ENCODE assay signal across 22 cellular contexts in genomic region chr18:12768622-12769021, GRCh38.
DNase-seq lines count a peak whose midpoint lies in the region; ATAC-seq, FAIRE-seq and TF ChIP-seq lines count a peak whose summit lies in the region.
"Had no signal": no experiment of that assay in that cellular context is flagged by ENCODE, and none has a peak within 500 bp of the region (broad histone marks: within the 10 kb centered on the region; RNA-seq: fewer than 3 reads in every experiment).

No MANE protein-coding gene starts in this region.

- peak; percentile 34 for ATAC-seq in activated T-helper 17 cell treated with anti-CD3 and anti-CD28 coated beads, Interleukin-2, amount 50 U/mL, for 72 hours (replicated peaks)
- no peak for ATAC-seq in HG02642 (IDR thresholded peaks at IDR 0.05; ENCODE audit: poor library complexity, unreplicated experiment)
- ATAC-seq in HG02970 (IDR thresholded peaks at IDR 0.05; ENCODE audit: low FRiP score, unreplicated experiment), result no peak
- ATAC-seq: Panc1 had no signal

- DNase-seq in AG08395 (ENCODE audit: low spot score) (peak; percentile 59), H54 (ENCODE audit: insufficient read length, low spot score) (peak; percentile 44), fibroblast of pulmonary artery (ENCODE audit: low read depth) (peak; percentile 16), NCI-H526 treated with DMSO at 0.1 percent for 48 hours (lab: John Stamatoyannopoulos, UW) (no peak)
- no peak for DNase-seq in T-helper 2 cell treated with Interferon-gamma antibody and Interleukin-4, amounts not matched to agents 5 μg/mL and 100 μg/mL, for 36 hours (ENCODE audit: low spot score)
- DNase-seq: activated CD4-positive, alpha-beta T cell treated with anti-CD3 and anti-CD28 coated beads, Interleukin-2, amount 50 U/mL, for 4 hours; activated T-cell treated with anti-CD3 and anti-CD28 coated beads, Interleukin-2, amount 50 U/mL, for 48 hours; endodermal cell; immature natural killer cell; MV-4-11; NCI-H2081 treated with DMSO at 0.1 percent for 48 hours; NCI-H524 treated with DMSO at 0.1 percent for 48 hours; stimulated activated CD4-positive, alpha-beta T cell treated with anti-CD3 and anti-CD28 coated beads, Interleukin-15, amount 100 ng/mL, for 24 hours; stomach had no signal

- no peaks in the 10 kb centered on the region for H3K4me1 Mint-ChIP-seq in activated T-helper 17 cell treated with anti-CD3 and anti-CD28 coated beads, Interleukin-2, amount 50 U/mL, for 72 hours
- peaks cover 5% of the 10 kb centered on the region for H3K4me1 Mint-ChIP-seq in T-helper 2 cell treated with Interferon-gamma antibody and Interleukin-4, amounts not matched to agents 5 μg/mL and 100 μg/mL, for 36 hours (ENCODE audit: low read depth)
- H3K4me1 Mint-ChIP-seq: central memory CD8-positive, alpha-beta T cell had no signal

- TF ChIP-seq POLR2A in H54 (IDR thresholded peaks at IDR 0.05; ENCODE audit: low read depth, low read length), result no peak

- TF ChIP-seq CTCF in fibroblast of pulmonary artery (IDR thresholded peaks at IDR 0.05; ENCODE audit: low read length, missing control alignments), result no peak

- no peak overlapping the region for H3K27ac Mint-ChIP-seq in activated T-helper 17 cell treated with anti-CD3 and anti-CD28 coated beads, Interleukin-2, amount 50 U/mL, for 72 hours
- no peak overlapping the region for H3K27ac Mint-ChIP-seq in T-helper 2 cell treated with Interferon-gamma antibody and Interleukin-4, amounts not matched to agents 5 μg/mL and 100 μg/mL, for 36 hours
- H3K27ac Mint-ChIP-seq: activated naive CD8-positive, alpha-beta T cell; endodermal cell had no signal

- no peak overlapping the region for H3K4me3 ChIP-seq in fibroblast of pulmonary artery (replicated peaks; ENCODE audit: low read depth, low read length)
- H3K4me3 ChIP-seq: HAP-1, stomach had no signal

- FAIRE-seq in H54 (lab: Jason Lieb, UNC), result peak; percentile 6

- no peak overlapping the region for H3K4me3 Mint-ChIP-seq in activated T-helper 17 cell treated with anti-CD3 and anti-CD28 coated beads, Interleukin-2, amount 50 U/mL, for 72 hours
- no peak overlapping the region for H3K4me3 Mint-ChIP-seq in T-helper 2 cell treated with Interferon-gamma antibody and Interleukin-4, amounts not matched to agents 5 μg/mL and 100 μg/mL, for 36 hours
- H3K4me3 Mint-ChIP-seq: activated naive CD8-positive, alpha-beta T cell; central memory CD8-positive, alpha-beta T cell; endodermal cell; immature natural killer cell; natural killer cell treated with Interleukin-12 subunit alpha and Interleukin-12 subunit beta and Interleukin-15 and Interleukin-18, amount 100 ng/mL, for 72 hours had no signal

- no peaks in the 10 kb centered on the region for H3K36me3 Mint-ChIP-seq in activated T-helper 17 cell treated with anti-CD3 and anti-CD28 coated beads, Interleukin-2, amount 50 U/mL, for 72 hours (ENCODE audit: low read depth)
- no peaks in the 10 kb centered on the region for H3K36me3 Mint-ChIP-seq in T-helper 2 cell treated with Interferon-gamma antibody and Interleukin-4, amounts not matched to agents 5 μg/mL and 100 μg/mL, for 36 hours (ENCODE audit: low read depth)

- no peaks in the 10 kb centered on the region for H3K9me3 Mint-ChIP-seq in activated T-helper 17 cell treated with anti-CD3 and anti-CD28 coated beads, Interleukin-2, amount 50 U/mL, for 72 hours
- no peaks in the 10 kb centered on the region for H3K9me3 Mint-ChIP-seq in T-helper 2 cell treated with Interferon-gamma antibody and Interleukin-4, amounts not matched to agents 5 μg/mL and 100 μg/mL, for 36 hours
- H3K9me3 Mint-ChIP-seq: central memory CD8-positive, alpha-beta T cell; endodermal cell; immature natural killer cell; natural killer cell treated with Interleukin-12 subunit alpha and Interleukin-12 subunit beta and Interleukin-15 and Interleukin-18, amount 100 ng/mL, for 72 hours had no signal

- H3K27me3 Mint-ChIP-seq in activated T-helper 17 cell treated with anti-CD3 and anti-CD28 coated beads, Interleukin-2, amount 50 U/mL, for 72 hours, result no peaks in the 10 kb centered on the region
- H3K27me3 Mint-ChIP-seq in T-helper 2 cell treated with Interferon-gamma antibody and Interleukin-4, amounts not matched to agents 5 μg/mL and 100 μg/mL, for 36 hours (ENCODE audit: low read depth), result no peaks in the 10 kb centered on the region
- H3K27me3 Mint-ChIP-seq: activated naive CD8-positive, alpha-beta T cell; central memory CD8-positive, alpha-beta T cell; natural killer cell treated with Interleukin-12 subunit alpha and Interleukin-12 subunit beta and Interleukin-15 and Interleukin-18, amount 100 ng/mL, for 72 hours had no signal

Comparison
In these comparisons a context has a peak if more than half of its experiments do, and no peak if none do; other contexts are left out.
1. DNase-seq: peak in AG08395 (single experiment), H54 (single experiment) and fibroblast of pulmonary artery (single experiment); none in T-helper 2 cell treated with Interferon-gamma antibody and Interleukin-4, amounts not matched to agents 5 μg/mL and 100 μg/mL, for 36 hours (single experiment) and NCI-H526 treated with DMSO at 0.1 percent for 48 hours (single experiment).